21 cellular contexts compared by ENCODE assay signal in the genomic region with DNA sequence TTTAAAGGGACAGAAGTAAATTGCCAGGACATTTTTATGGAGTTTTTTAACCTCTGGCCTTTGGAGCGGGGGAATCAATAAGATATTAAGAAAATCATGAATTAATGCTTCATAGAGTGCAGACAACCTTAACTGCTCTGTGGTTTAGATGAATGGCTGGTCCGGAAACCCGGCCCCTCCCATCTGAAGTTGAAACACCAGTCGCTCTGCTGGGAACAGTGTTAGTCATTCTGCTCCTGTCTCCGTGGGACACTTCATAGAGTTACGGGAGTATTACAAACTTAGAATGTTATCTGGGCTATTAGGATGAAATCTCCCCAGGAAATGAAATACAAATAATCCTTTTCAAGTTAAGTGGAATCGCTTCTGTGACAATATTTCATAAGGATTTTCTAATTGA.
A peak's percentile ranks its signal among the peaks of the same experiment; 100 is the strongest.
DNase-seq lines count a peak whose midpoint lies in the region; ATAC-seq, FAIRE-seq and TF ChIP-seq lines count a peak whose summit lies in the region.
"Had no signal": no experiment of that assay in that cellular context is flagged by ENCODE, and none has a peak within 500 bp of the region (broad histone marks: within the 10 kb centered on the region; RNA-seq: fewer than 3 reads in every experiment).

No MANE protein-coding gene starts in this region.

- H3K36me3 ChIP-seq in MG63, result no peaks in the 10 kb centered on the region
- H3K36me3 ChIP-seq in astrocyte (ENCODE audit: insufficient read depth, low read length), result no peaks in the 10 kb centered on the region
- H3K36me3 ChIP-seq in smooth muscle cell (ENCODE audit: low read depth), result no peaks in the 10 kb centered on the region

- peak; percentile 83 for DNase-seq in Daoy (ENCODE audit: low read depth)
- peak; percentile 35 for DNase-seq in MG63
- no peak for DNase-seq in astrocyte (ENCODE audit: low read depth)
- DNase-seq in smooth muscle cell (lab: John Stamatoyannopoulos, UW; ENCODE audit: unreplicated experiment), result no peak
- no peak for DNase-seq in activated CD8-positive, alpha-beta memory T cell treated with anti-CD3 and anti-CD28 coated beads, Interleukin-2, amount 50 U/mL, for 4 hours
- no peak for DNase-seq in left cardiac atrium
- DNase-seq: GDM1, GOT3, Kasumi-1, NCI-H1105 treated with DMSO at 0.1 percent for 48 hours, NCI-H2029 treated with DMSO at 0.1 percent for 48 hours, NCI-H226, NCI-H510A treated with DMSO at 0.1 percent for 48 hours, NCI-H774, Right ventricle myocardium superior, SW 1271 had no signal

- H3K4me3 ChIP-seq in MG63 (no peak overlapping the region), astrocyte (ENCODE audit: insufficient read depth, low read depth, low read length) (no peak overlapping the region), smooth muscle cell (no peak overlapping the region)

- no peaks in the 10 kb centered on the region for H3K9me3 Mint-ChIP-seq in astrocyte (ENCODE audit: unreplicated experiment)
- H3K9me3 Mint-ChIP-seq: CD8-positive, alpha-beta T cell had no signal

- H3K4me1 Mint-ChIP-seq in astrocyte (ENCODE audit: low read depth, unreplicated experiment), result peaks cover 10% of the 10 kb centered on the region

- peak overlapping the region; percentile 87 for H3K27ac Mint-ChIP-seq in astrocyte (ENCODE audit: unreplicated experiment)
- H3K27ac Mint-ChIP-seq: CD8-positive, alpha-beta T cell had no signal

- no peak for FAIRE-seq in astrocyte (lab: Jason Lieb, UNC)
- FAIRE-seq: GM18507, RCC 7860 had no signal

- peaks cover 6% of the 10 kb centered on the region for H3K27me3 Mint-ChIP-seq in astrocyte (ENCODE audit: low read depth, unreplicated experiment)

- intact Hi-C loops in left cardiac atrium (cut with DNase I), result no loop called here

- H3K4me1 ChIP-seq in astrocyte (ENCODE audit: insufficient read depth, low read length) (no peaks in the 10 kb centered on the region), smooth muscle cell (ENCODE audit: low read depth) (peaks cover 4% of the 10 kb centered on the region)

- H2AFZ ChIP-seq in astrocyte (ENCODE audit: low read depth, low read length), result no peak overlapping the region
- H2AFZ ChIP-seq in smooth muscle cell (ENCODE audit: low read depth), result peak overlapping the region; percentile 35

- H3K4me3 Mint-ChIP-seq in astrocyte (ENCODE audit: unreplicated experiment), result no peak overlapping the region
- H3K4me3 Mint-ChIP-seq: CD8-positive, alpha-beta T cell had no signal

- H3K9ac ChIP-seq in astrocyte (ENCODE audit: low read length) (no peak overlapping the region), smooth muscle cell (ENCODE audit: low read depth) (no peak overlapping the region)

- WGBS in smooth muscle cell (ENCODE audit: low lambda C conversion rate), result 30% methylated on average over 7 of the region's 7 CpGs

- no peak for ATAC-seq in SK-N-SH treated with all-trans-retinoic acid at 6 μM for 48 hours
- no peak for ATAC-seq in HG02840 (IDR thresholded peaks at IDR 0.05; ENCODE audit: low FRiP score, unreplicated experiment)
- ATAC-seq in left cardiac atrium, result no peak
- ATAC-seq: CD8-positive, alpha-beta T cell had no signal

- H3K36me3 Mint-ChIP-seq in astrocyte (ENCODE audit: low read depth, unreplicated experiment), result no peaks in the 10 kb centered on the region
- H3K36me3 Mint-ChIP-seq: CD8-positive, alpha-beta T cell had no signal

- TF ChIP-seq CTCF in astrocyte (IDR thresholded peaks at IDR 0.05; ENCODE audit: insufficient read depth, low read depth, low read length) (no peak), smooth muscle cell (IDR thresholded peaks at IDR 0.05; ENCODE audit: borderline replicate concordance, insufficient read depth, poor library complexity, severe bottlenecking) (no peak)

- no peak overlapping the region for H3K4me2 ChIP-seq in astrocyte (ENCODE audit: low read length)
- peak overlapping the region; percentile 78 for H3K4me2 ChIP-seq in smooth muscle cell

- H4K20me1 ChIP-seq in astrocyte (ENCODE audit: insufficient read depth, low read length), result no peaks in the 10 kb centered on the region
- H4K20me1 ChIP-seq in smooth muscle cell (ENCODE audit: low read depth), result no peaks in the 10 kb centered on the region

- no peaks in the 10 kb centered on the region for H3K9me3 ChIP-seq in MG63
- peaks cover 15% of the 10 kb centered on the region for H3K9me3 ChIP-seq in astrocyte (ENCODE audit: insufficient read depth, low read depth, low read length)
- no peaks in the 10 kb centered on the region for H3K9me3 ChIP-seq in smooth muscle cell (replicated peaks; ENCODE audit: low read depth)

- H3K27me3 ChIP-seq in MG63 (peaks cover 5% of the 10 kb centered on the region), astrocyte (ENCODE audit: insufficient read depth, low read length) (no peaks in the 10 kb centered on the region), smooth muscle cell (ENCODE audit: low read depth) (no peaks in the 10 kb centered on the region)

- H3K79me2 ChIP-seq in astrocyte (ENCODE audit: insufficient read depth, low read length), result no peaks in the 10 kb centered on the region
- H3K79me2 ChIP-seq in smooth muscle cell (ENCODE audit: low read depth), result no peaks in the 10 kb centered on the region

- H3K27ac ChIP-seq in astrocyte (ENCODE audit: low read depth, low read length) (no peak overlapping the region), smooth muscle cell (ENCODE audit: low read depth) (peak overlapping the region; percentile 74)

- H3F3A ChIP-seq in smooth muscle cell (ENCODE audit: low read depth), result no peaks in the 10 kb centered on the region

TF ChIP-seq in SK-N-SH treated with all-trans-retinoic acid at 6 μM for 48 hours, 23 proteins besides CTCF, POLR2A, EP300 and RAD21:
- no peak for TF ChIP-seq ISL1 (CRISPR knock-in tag; IDR thresholded peaks at IDR 0.05)
- TF ChIP-seq TOX (CRISPR knock-in tag; IDR thresholded peaks at IDR 0.05; ENCODE audit: borderline replicate concordance), result no peak

Comparison
In these comparisons a context has a peak if more than half of its experiments do, and no peak if none do; other contexts are left out.
1. DNase-seq: peak in Daoy (single experiment) and MG63 (single experiment); none in astrocyte (single experiment), smooth muscle cell (single experiment), activated CD8-positive, alpha-beta memory T cell treated with anti-CD3 and anti-CD28 coated beads, Interleukin-2, amount 50 U/mL, for 4 hours (single experiment) and left cardiac atrium (single experiment).